Comparison of ENCODE assay signal across 1 cellular context in the genomic region with DNA sequence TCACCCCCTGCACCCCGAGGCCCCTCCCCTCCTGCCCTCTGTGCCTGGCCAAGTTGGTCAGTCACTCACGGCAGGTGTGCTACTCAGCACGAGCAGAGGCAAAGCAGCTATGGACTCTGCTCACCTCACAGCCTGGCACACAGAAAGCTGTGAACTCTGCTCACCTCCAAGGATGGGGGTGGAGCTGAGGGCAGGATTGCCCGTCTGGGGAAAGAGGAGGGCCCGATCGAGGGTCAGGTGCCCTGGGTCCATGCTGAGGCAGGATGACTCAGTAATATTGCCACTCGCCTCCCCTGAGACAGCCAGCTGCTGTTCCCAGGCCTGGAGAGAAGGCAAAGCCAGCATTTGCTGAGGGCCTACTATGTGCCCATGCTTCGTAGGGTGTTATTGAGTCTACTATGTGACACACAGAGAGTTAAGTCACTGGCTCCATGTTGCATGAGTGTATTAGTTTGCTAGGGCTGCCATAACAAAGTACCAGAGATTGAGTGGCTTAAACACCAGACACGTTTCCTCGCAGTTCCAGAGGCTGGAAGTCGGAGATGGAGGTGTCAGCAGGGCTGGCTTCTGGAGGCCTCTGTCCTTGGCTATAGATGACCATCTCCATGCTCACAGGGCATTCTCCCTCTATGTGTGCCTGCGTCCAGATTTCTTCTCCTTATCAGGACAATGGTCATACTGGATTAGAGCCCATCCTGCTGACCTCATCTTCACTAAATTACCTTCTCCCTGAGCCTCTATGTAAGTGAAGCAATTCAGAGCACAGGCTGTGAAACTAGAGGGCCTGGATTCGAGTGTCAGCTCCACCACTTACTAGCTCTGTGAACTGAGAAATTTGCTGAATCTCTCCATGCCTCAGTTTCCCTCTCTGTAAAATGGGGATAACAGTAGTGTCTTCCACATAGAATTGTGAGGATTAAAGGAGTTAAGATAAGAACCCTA.
TF ChIP-seq lines count a peak whose summit lies in the region.

No MANE protein-coding gene starts in this region.

TF ChIP-seq in A549, 52 proteins besides CTCF, POLR2A, EP300 and RAD21 (continued from another document):
- TF ChIP-seq HDAC2 (IDR thresholded peaks at IDR 0.05) = no peak
- TF ChIP-seq SREBF2 (IDR thresholded peaks at IDR 0.05) = no peak
- peak; percentile 98 for TF ChIP-seq NFE2L2 (conservative IDR thresholded peaks at IDR 0.05; ENCODE audit: low read length)
- TF ChIP-seq, protein P1, sequence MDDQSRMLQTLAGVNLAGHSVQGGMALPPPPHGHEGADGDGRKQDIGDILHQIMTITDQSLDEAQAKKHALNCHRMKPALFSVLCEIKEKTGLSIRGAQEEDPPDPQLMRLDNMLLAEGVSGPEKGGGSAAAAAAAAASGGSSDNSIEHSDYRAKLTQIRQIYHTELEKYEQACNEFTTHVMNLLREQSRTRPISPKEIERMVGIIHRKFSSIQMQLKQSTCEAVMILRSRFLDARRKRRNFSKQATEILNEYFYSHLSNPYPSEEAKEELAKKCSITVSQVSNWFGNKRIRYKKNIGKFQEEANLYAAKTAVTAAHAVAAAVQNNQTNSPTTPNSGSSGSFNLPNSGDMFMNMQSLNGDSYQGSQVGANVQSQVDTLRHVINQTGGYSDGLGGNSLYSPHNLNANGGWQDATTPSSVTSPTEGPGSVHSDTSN (IDR thresholded peaks at IDR 0.05) = 0 out of 2 replicates have a peak, but pooled peaks have one; percentile 55
- TF ChIP-seq, protein P2, sequence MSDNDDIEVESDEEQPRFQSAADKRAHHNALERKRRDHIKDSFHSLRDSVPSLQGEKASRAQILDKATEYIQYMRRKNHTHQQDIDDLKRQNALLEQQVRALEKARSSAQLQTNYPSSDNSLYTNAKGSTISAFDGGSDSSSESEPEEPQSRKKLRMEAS (IDR thresholded peaks at IDR 0.05) = peak; percentile 89
- TF ChIP-seq HEYL (CRISPR knock-in tag; IDR thresholded peaks at IDR 0.05) = peak; percentile 93
- TF ChIP-seq MAFK (IDR thresholded peaks at IDR 0.05; ENCODE audit: partially characterized antibody) = peak; percentile 99
- no peak for TF ChIP-seq KDM5A (IDR thresholded peaks at IDR 0.05)
- TF ChIP-seq ZNF302 (CRISPR knock-in tag; IDR thresholded peaks at IDR 0.05) = peak; percentile 70; the same call in 1 of the 2 replicates
- TF ChIP-seq EHF (CRISPR knock-in tag; IDR thresholded peaks at IDR 0.05) = peak; percentile 73
- no peak for TF ChIP-seq CBX2 (IDR thresholded peaks at IDR 0.05; ENCODE audit: borderline replicate concordance, low read depth)
- TF ChIP-seq, protein P3, sequence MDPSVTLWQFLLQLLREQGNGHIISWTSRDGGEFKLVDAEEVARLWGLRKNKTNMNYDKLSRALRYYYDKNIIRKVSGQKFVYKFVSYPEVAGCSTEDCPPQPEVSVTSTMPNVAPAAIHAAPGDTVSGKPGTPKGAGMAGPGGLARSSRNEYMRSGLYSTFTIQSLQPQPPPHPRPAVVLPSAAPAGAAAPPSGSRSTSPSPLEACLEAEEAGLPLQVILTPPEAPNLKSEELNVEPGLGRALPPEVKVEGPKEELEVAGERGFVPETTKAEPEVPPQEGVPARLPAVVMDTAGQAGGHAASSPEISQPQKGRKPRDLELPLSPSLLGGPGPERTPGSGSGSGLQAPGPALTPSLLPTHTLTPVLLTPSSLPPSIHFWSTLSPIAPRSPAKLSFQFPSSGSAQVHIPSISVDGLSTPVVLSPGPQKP (IDR thresholded peaks at IDR 0.05; ENCODE audit: low read depth, low read length) = no peak
- no peak for TF ChIP-seq JUNB (IDR thresholded peaks at IDR 0.05)
- TF ChIP-seq SMC3 (IDR thresholded peaks at IDR 0.05) = no peak
- TF ChIP-seq, protein P4, sequence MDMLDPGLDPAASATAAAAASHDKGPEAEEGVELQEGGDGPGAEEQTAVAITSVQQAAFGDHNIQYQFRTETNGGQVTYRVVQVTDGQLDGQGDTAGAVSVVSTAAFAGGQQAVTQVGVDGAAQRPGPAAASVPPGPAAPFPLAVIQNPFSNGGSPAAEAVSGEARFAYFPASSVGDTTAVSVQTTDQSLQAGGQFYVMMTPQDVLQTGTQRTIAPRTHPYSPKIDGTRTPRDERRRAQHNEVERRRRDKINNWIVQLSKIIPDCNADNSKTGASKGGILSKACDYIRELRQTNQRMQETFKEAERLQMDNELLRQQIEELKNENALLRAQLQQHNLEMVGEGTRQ (IDR thresholded peaks at IDR 0.05) = peak; percentile 86
- peak; percentile 96 for TF ChIP-seq ZSCAN20 (CRISPR knock-in tag; IDR thresholded peaks at IDR 0.05)
- no peak for TF ChIP-seq RFX5 (IDR thresholded peaks at IDR 0.05)
- peak; percentile 94 for TF ChIP-seq FOSB (CRISPR knock-in tag; IDR thresholded peaks at IDR 0.05)
- peak; percentile 95 for TF ChIP-seq HOXA7 (CRISPR knock-in tag; IDR thresholded peaks at IDR 0.05)
- TF ChIP-seq MAZ (IDR thresholded peaks at IDR 0.05; ENCODE audit: borderline replicate concordance, low read depth, low read length) = no peak
- peak in 1 of 2 experiments; percentile 48; a peak in 1 of 4 replicates for TF ChIP-seq CEBPB (IDR thresholded peaks at IDR 0.05)
- no peak for TF ChIP-seq BHLHE40 (IDR thresholded peaks at IDR 0.05; ENCODE audit: low read depth, low read length)
- no peak for TF ChIP-seq MYC (IDR thresholded peaks at IDR 0.05; ENCODE audit: borderline replicate concordance, low read length)
- no peak; the same call in 1 of the 2 replicates for TF ChIP-seq NPAS2 (CRISPR knock-in tag; IDR thresholded peaks at IDR 0.05; ENCODE audit: borderline replicate concordance)
- TF ChIP-seq FOXS1 (CRISPR knock-in tag; IDR thresholded peaks at IDR 0.05) = no peak; the same call in none of the 2 replicates
- no peak for TF ChIP-seq PHF8 (IDR thresholded peaks at IDR 0.05; ENCODE audit: borderline replicate concordance, low read depth)
- TF ChIP-seq CHD4 (IDR thresholded peaks at IDR 0.05; ENCODE audit: borderline replicate concordance) = no peak
- TF ChIP-seq TP53 (CRISPR knock-in tag; IDR thresholded peaks at IDR 0.05) = peak; percentile 92
- TF ChIP-seq, protein P5, sequence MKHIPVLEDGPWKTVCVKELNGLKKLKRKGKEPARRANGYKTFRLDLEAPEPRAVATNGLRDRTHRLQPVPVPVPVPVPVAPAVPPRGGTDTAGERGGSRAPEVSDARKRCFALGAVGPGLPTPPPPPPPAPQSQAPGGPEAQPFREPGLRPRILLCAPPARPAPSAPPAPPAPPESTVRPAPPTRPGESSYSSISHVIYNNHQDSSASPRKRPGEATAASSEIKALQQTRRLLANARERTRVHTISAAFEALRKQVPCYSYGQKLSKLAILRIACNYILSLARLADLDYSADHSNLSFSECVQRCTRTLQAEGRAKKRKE (CRISPR knock-in tag; IDR thresholded peaks at IDR 0.05; ENCODE audit: low read depth) = peak; percentile 18
- TF ChIP-seq RNF2 (IDR thresholded peaks at IDR 0.05; ENCODE audit: borderline replicate concordance, low read depth) = no peak
- TF ChIP-seq EHMT2 (IDR thresholded peaks at IDR 0.05; ENCODE audit: low read depth) = no peak
- no peak for TF ChIP-seq CBX8 (IDR thresholded peaks at IDR 0.05)
- no peak for TF ChIP-seq RCOR1 (IDR thresholded peaks at IDR 0.05; ENCODE audit: low read depth, low read length)
- no peak for TF ChIP-seq CHD2 (IDR thresholded peaks at IDR 0.05; ENCODE audit: low read length, partially characterized antibody)
- TF ChIP-seq TFCP2L1 (CRISPR knock-in tag; IDR thresholded peaks at IDR 0.05) = peak; percentile 94
- no peak for TF ChIP-seq ZC3H11A (IDR thresholded peaks at IDR 0.05)
- peak; percentile 94 for TF ChIP-seq HOXB13 (CRISPR knock-in tag; IDR thresholded peaks at IDR 0.05; ENCODE audit: low read depth)
- TF ChIP-seq POLR2AphosphoS2 (conservative IDR thresholded peaks at IDR 0.05; ENCODE audit: low read length) = no peak
- TF ChIP-seq GATA3 (IDR thresholded peaks at IDR 0.05; ENCODE audit: borderline replicate concordance) = peak; percentile 71
- TF ChIP-seq, protein P6, sequence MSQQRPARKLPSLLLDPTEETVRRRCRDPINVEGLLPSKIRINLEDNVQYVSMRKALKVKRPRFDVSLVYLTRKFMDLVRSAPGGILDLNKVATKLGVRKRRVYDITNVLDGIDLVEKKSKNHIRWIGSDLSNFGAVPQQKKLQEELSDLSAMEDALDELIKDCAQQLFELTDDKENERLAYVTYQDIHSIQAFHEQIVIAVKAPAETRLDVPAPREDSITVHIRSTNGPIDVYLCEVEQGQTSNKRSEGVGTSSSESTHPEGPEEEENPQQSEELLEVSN (IDR thresholded peaks at IDR 0.05; ENCODE audit: borderline replicate concordance, low read depth) = peak; percentile 72
- TF ChIP-seq, protein P7, sequence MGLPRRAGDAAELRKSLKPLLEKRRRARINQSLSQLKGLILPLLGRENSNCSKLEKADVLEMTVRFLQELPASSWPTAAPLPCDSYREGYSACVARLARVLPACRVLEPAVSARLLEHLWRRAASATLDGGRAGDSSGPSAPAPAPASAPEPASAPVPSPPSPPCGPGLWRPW (IDR thresholded peaks at IDR 0.05) = no peak
- TF ChIP-seq, protein P8, sequence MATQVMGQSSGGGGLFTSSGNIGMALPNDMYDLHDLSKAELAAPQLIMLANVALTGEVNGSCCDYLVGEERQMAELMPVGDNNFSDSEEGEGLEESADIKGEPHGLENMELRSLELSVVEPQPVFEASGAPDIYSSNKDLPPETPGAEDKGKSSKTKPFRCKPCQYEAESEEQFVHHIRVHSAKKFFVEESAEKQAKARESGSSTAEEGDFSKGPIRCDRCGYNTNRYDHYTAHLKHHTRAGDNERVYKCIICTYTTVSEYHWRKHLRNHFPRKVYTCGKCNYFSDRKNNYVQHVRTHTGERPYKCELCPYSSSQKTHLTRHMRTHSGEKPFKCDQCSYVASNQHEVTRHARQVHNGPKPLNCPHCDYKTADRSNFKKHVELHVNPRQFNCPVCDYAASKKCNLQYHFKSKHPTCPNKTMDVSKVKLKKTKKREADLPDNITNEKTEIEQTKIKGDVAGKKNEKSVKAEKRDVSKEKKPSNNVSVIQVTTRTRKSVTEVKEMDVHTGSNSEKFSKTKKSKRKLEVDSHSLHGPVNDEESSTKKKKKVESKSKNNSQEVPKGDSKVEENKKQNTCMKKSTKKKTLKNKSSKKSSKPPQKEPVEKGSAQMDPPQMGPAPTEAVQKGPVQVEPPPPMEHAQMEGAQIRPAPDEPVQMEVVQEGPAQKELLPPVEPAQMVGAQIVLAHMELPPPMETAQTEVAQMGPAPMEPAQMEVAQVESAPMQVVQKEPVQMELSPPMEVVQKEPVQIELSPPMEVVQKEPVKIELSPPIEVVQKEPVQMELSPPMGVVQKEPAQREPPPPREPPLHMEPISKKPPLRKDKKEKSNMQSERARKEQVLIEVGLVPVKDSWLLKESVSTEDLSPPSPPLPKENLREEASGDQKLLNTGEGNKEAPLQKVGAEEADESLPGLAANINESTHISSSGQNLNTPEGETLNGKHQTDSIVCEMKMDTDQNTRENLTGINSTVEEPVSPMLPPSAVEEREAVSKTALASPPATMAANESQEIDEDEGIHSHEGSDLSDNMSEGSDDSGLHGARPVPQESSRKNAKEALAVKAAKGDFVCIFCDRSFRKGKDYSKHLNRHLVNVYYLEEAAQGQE (IDR thresholded peaks at IDR 0.05) = no peak
